ENCODE assay signal across 8 cellular contexts in genomic region chr7:73742753-73743641, GRCh38. TPM values are rescaled to one million over a fixed set of nuclear protein-coding genes. Genes with fewer than 3 reads are reported as not detected.
DNase-seq lines count a peak whose midpoint lies in the region; ATAC-seq and TF ChIP-seq lines count a peak whose summit lies in the region.

No MANE protein-coding gene starts in this region.

- H3K4me3 ChIP-seq in GM12865 (ENCODE audit: low read depth, low read length) = no peak overlapping the region
- H3K4me3 ChIP-seq in ovary = no peak overlapping the region

- no peak for ATAC-seq in GM19463 (IDR thresholded peaks at IDR 0.05; ENCODE audit: unreplicated experiment)
- no peak for ATAC-seq in GM21825 (IDR thresholded peaks at IDR 0.05; ENCODE audit: unreplicated experiment)

- TF ChIP-seq POLR2A in ovary (IDR thresholded peaks at IDR 0.05) = no peak

- TF ChIP-seq EP300 in ovary (IDR thresholded peaks at IDR 0.05) = no peak

- no peaks in the 10 kb centered on the region for H3K27me3 ChIP-seq in ovary

- TF ChIP-seq CTCF in GM12865 (IDR thresholded peaks at IDR 0.05; ENCODE audit: insufficient read depth, low read depth, low read length, missing control alignments) (no peak), ovary (IDR thresholded peaks at IDR 0.05) (no peak)

- H3K27ac ChIP-seq in epithelial cell of prostate = peak overlapping the region; percentile 57
- H3K27ac ChIP-seq in ovary = no peak overlapping the region

- intact Hi-C loops in ovary (cut with DNase I) = loop anchor here in 1 of 4 donors (10.0 kb wide), 1 partner anchor 112 kb away; no protein-coding TSS in a partner anchor

- H3K36me3 ChIP-seq in ovary = no peaks in the 10 kb centered on the region

- WGBS in ovary, 3 donors = 33 to 39% (median 37%) methylated on average over 33 to 35 of the region's 35 CpGs

- peaks cover under 1% of the 10 kb centered on the region for H3K4me1 ChIP-seq in ovary (ENCODE audit: insufficient read depth)

- H3K9me3 ChIP-seq in ovary = no peaks in the 10 kb centered on the region

- peak; percentile 62 for DNase-seq in GM12865 (ENCODE audit: low read depth)
- DNase-seq in NCI-H2227 treated with DMSO at 0.1 percent for 48 hours (lab: John Stamatoyannopoulos, UW) = peak; percentile 60
- DNase-seq in epithelial cell of prostate (ENCODE audit: low read depth, low spot score) = no peak
- peak in 4 of 5 donors; percentile 33 to 54 (median 44) for DNase-seq in ovary
- no peak for DNase-seq in HUDEP-2 (lab: John Stamatoyannopoulos, UW; ENCODE audit: unreplicated experiment in 76 of 76)
- DNase-seq in stimulated activated CD4-positive, alpha-beta T cell treated with anti-CD3 and anti-CD28 coated beads, Interleukin-4, amount 100 ng/mL, for 4 hours = no peak

RNA-seq across cellular contexts. Expression of gene ABHD11, which starts 4.4 kb away (rescaled TPM):
- total RNA-seq in ovary = 10 to 100 TPM in 4 of 7 donors, 1 to 10 TPM in 3; 8.0 to 34.6 (median 11.4) TPM
- 10 to 100 TPM; 10.7 to 11.9 TPM for polyA plus RNA-seq in ovary

RNA-seq across cellular contexts. Expression of gene STX1A, which starts 23.5 kb away (rescaled TPM):
- 10 to 100 TPM in 1 of 7 donors, 1 to 10 TPM in 6; 4.5 to 11.3 (median 6.4) TPM for total RNA-seq in ovary
- 1 to 10 TPM; 1.6 to 5.1 TPM for polyA plus RNA-seq in ovary

RNA-seq across cellular contexts. Expression of gene CLDN3, which starts 27.1 kb away (rescaled TPM):
- 100 to 1,000 TPM in 1 of 7 donors, 10 to 100 TPM in 1, 1 to 10 TPM in 3, not detected in 2; 3.3 to 253 (median 8.2) TPM for total RNA-seq in ovary
- under 1 TPM in 1 of 2 donors, not detected in 1; 0.30 TPM for polyA plus RNA-seq in ovary

RNA-seq across cellular contexts. Expression of gene BUD23, which starts 59.6 kb away (rescaled TPM):
- total RNA-seq in ovary = 10 to 100 TPM; 19.8 to 62.9 (median 53.3) TPM
- polyA plus RNA-seq in ovary = 10 to 100 TPM; 49.0 to 52.3 TPM

RNA-seq across cellular contexts. Expression of gene DNAJC30, which starts 59.7 kb away (rescaled TPM):
- total RNA-seq in ovary = 10 to 100 TPM in 5 of 7 donors, 1 to 10 TPM in 2; 7.1 to 16.1 (median 13.0) TPM
- polyA plus RNA-seq in ovary = 1 to 10 TPM; 7.5 to 8.8 TPM

Comparison
In these comparisons a context has a peak if more than half of its experiments do, and no peak if none do; other contexts are left out.
1. DNase-seq: peak in GM12865 (single experiment), NCI-H2227 treated with DMSO at 0.1 percent for 48 hours (single experiment) and ovary (4 of 5); none in epithelial cell of prostate (single experiment), HUDEP-2 (0 of 76) and stimulated activated CD4-positive, alpha-beta T cell treated with anti-CD3 and anti-CD28 coated beads, Interleukin-4, amount 100 ng/mL, for 4 hours (0 of 2).